Comparison of ENCODE assay signal across 1 cellular context in the genomic region with DNA sequence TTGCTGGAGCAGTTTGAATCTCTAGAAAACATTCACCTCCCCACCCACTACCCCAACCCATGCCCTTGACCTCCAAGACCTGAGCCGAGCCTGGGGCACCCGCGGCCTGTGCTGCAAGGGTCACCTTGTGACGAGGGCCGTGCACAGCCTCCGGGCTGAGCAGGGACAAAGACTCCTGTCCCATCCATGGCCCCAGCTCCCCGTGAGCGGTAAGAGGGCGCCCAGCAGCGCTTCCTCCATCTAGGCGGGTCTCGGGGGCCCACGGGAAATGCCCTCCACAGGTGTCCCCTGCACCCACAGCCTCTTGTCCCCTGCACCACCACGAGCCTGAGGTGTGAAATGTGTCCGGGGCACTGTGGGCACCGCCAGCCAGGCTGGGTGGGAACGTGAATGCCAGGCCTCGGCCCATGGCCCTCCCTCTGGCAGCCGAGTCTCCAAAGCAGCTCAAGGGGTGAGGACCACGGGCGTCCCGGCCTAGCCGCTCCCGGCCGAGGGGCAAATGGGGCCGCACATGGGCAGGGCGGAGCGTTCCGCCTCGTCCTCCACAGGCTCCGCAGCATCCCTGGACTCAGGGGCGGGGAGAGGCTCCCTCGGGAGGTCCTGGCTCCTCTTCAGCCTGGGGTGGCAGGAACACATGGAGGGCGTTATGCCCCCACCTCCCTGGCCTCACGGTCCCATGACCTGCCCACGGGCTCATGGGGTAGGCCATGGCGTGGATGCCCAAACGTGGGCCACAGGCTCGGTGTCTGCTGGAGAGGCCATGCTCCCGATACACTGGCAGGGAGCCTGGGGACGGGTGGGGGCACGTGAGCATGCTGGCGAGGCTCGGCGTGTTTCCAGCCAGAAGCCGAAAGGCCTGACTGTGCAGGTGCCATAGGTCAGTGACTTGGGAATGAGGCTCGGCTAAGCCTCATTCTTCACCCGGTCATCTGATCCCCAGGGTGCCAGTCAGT.
TF ChIP-seq lines count a peak whose summit lies in the region.

No MANE protein-coding gene starts in this region.

TF ChIP-seq in SK-N-SH treated with all-trans-retinoic acid at 6 μM for 48 hours, 23 proteins besides CTCF, POLR2A, EP300 and RAD21 (continued from another document):
- TF ChIP-seq ZNF565 (CRISPR knock-in tag; conservative IDR thresholded peaks at IDR 0.05; ENCODE audit: low read depth) = no peak
